1 cellular context compared by ENCODE assay signal in genomic region chr7:101094791-101095375, GRCh38.
A peak's percentile ranks its signal among the peaks of the same experiment; 100 is the strongest.
TF ChIP-seq lines count a peak whose summit lies in the region.

No MANE protein-coding gene starts in this region.

TF ChIP-seq in A549, 52 proteins besides CTCF, POLR2A, EP300 and RAD21:
- TF ChIP-seq SMC3 (IDR thresholded peaks at IDR 0.05) (peak; percentile 84), TP53 (CRISPR knock-in tag; IDR thresholded peaks at IDR 0.05) (no peak)
